In the genomic region with DNA sequence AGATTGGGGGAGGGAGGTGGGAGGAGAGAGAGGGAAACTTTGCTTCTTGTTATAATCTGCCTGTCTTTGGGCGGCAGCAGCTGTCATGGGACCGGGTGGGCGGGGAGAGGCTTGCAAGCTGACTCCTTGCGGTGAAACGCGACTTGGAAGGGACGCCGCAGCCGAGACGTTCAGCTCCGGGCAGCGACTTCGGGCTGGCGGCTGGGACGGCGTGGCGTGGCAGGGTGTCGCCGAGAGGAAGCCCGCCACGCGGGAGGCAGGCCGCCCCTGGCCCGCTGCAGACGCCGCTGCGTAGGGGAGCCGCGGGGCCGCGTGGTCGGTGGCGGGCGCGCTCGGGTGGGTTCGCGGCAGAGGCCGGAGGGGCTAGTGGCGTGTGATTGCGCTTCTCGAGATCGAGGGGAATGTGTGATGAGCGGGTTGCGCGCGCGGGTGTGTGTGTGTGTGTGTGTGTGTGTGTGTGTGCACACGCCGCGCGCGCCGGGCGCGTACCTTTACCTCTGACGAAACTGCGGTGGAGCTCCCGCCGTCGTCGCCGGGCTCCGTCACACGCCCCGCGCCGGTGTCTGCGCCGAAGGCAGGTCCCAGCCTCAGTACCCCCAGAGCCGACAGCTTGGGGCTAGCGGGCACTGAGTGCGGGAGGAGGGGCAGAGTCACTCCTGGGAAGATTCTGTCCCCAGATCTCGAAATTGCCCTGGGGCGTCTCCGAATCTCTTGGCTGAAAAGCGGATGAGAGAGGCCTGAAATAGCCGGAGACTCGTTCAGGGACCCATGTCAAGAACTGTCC, we compare ENCODE assay signal across 8 cellular contexts. TPM values are rescaled to one million over a fixed set of nuclear protein-coding genes. Genes with fewer than 3 reads are reported as not detected.
DNase-seq lines count a peak whose midpoint lies in the region; ATAC-seq and TF ChIP-seq lines count a peak whose summit lies in the region.

No MANE protein-coding gene starts in this region.

- peaks cover 5% of the 10 kb centered on the region for H3K4me1 Mint-ChIP-seq in activated T-helper 1 cell treated with anti-CD3 and anti-CD28 coated beads, Interleukin-12 subunit alpha, Interleukin-12 subunit beta, Interleukin-2, Interleukin-4 antibody, amounts not matched to agents 30 ng/mL and 10 ng/mL and 1 ng/mL, durations not matched to agents 14 hours and 24 hours and 36 hours (ENCODE audit: low read depth)
- H3K4me1 Mint-ChIP-seq in natural killer cell: peaks cover 0 to 8% of the 10 kb centered on the region in 2 donors
- peaks cover 2 to 14% of the 10 kb centered on the region in 2 donors for H3K4me1 Mint-ChIP-seq in stimulated activated naive B cell treated with anti-CD40 and anti-IgM and Interleukin-4, amounts not matched to agents 10 μg/mL and 1 μg/mL and 100 μg/mL, for 72 hours

- no peaks in the 10 kb centered on the region for H3K36me3 Mint-ChIP-seq in activated T-helper 1 cell treated with anti-CD3 and anti-CD28 coated beads, Interleukin-12 subunit alpha, Interleukin-12 subunit beta, Interleukin-2, Interleukin-4 antibody, amounts not matched to agents 30 ng/mL and 10 ng/mL and 1 ng/mL, durations not matched to agents 14 hours and 24 hours and 36 hours (ENCODE audit: low read depth)
- no peaks in the 10 kb centered on the region for H3K36me3 Mint-ChIP-seq in natural killer cell
- peaks cover 0 to 4% of the 10 kb centered on the region in 2 donors for H3K36me3 Mint-ChIP-seq in stimulated activated naive B cell treated with anti-CD40 and anti-IgM and Interleukin-4, amounts not matched to agents 10 μg/mL and 1 μg/mL and 100 μg/mL, for 72 hours

- H3K4me3 Mint-ChIP-seq in activated T-helper 1 cell treated with anti-CD3 and anti-CD28 coated beads, Interleukin-12 subunit alpha, Interleukin-12 subunit beta, Interleukin-2, Interleukin-4 antibody, amounts not matched to agents 30 ng/mL and 10 ng/mL and 1 ng/mL, durations not matched to agents 14 hours and 24 hours and 36 hours: peak overlapping the region; percentile 86
- H3K4me3 Mint-ChIP-seq in natural killer cell: peak overlapping the region; percentile 91
- peak overlapping the region; percentile 88 to 97 for H3K4me3 Mint-ChIP-seq in stimulated activated naive B cell treated with anti-CD40 and anti-IgM and Interleukin-4, amounts not matched to agents 10 μg/mL and 1 μg/mL and 100 μg/mL, for 72 hours

- intact Hi-C loops in PC-9 (cut with micrococcal nuclease; ENCODE audit: unreplicated experiment) (loop anchor here (5.0 kb wide), 2 partner anchors 40 to 75 kb away; no protein-coding TSS in a partner anchor), natural killer cell (cut with micrococcal nuclease) (no loop called here)
- intact Hi-C loops in activated T-helper 1 cell treated with anti-CD3 and anti-CD28 coated beads, Interleukin-12 subunit alpha, Interleukin-12 subunit beta, Interleukin-2, Interleukin-4 antibody, amounts not matched to agents 30 ng/mL and 10 ng/mL and 1 ng/mL, durations not matched to agents 14 hours and 24 hours and 36 hours (cut with micrococcal nuclease): loop anchor here (1.0 to 10.0 kb wide), 6 partner anchors 96 to 1347 kb away; partner anchors contain the start of genes FBXO38, GRPEL2, HMGXB3 and SLC26A2

- peaks cover 15% of the 10 kb centered on the region for H3K4me1 ChIP-seq in PC-9 (replicated peaks; ENCODE audit: insufficient read depth)

- H3F3A ChIP-seq in PC-9 (ENCODE audit: insufficient read depth, low read depth): peaks cover 10% of the 10 kb centered on the region; the same call in 1 of the 2 replicates

- no peaks in the 10 kb centered on the region for H4K20me1 ChIP-seq in PC-9 (ENCODE audit: insufficient read depth)

- POLR2A ChIA-PET in AG04449 (lab: Yijun Ruan, JAX): interaction anchor here (0.7 kb wide), 1 partner anchor 21 kb away, joined by 3 read pairs; no protein-coding TSS in a partner anchor
- POLR2A ChIA-PET in PC-9 (lab: Charles Lee; ENCODE audit: unreplicated experiment): interaction anchor here (0.5 to 0.7 kb wide), 4 partner anchors 97 to 531 kb away, joined by 4 to 5 read pairs (median 4); no protein-coding TSS in a partner anchor

- H3K4me3 ChIP-seq in AG04449 (ENCODE audit: low read depth, low read length) (peak overlapping the region; percentile 62), PC-9 (peak overlapping the region; percentile 94), fibroblast of pulmonary artery (replicated peaks; ENCODE audit: low read depth, low read length) (peak overlapping the region; percentile 77)

- H3K4me2 ChIP-seq in PC-9: peak overlapping the region; percentile 95

- BruUV-seq in PC-9 (replicated peaks; lab: Mats Ljungman, UMichigan): no TSS peak

- H3K79me2 ChIP-seq in PC-9 (ENCODE audit: low read depth): peaks cover 6% of the 10 kb centered on the region; the same call in 1 of the 2 replicates

- peak overlapping the region; percentile 40 for H3K27ac Mint-ChIP-seq in activated T-helper 1 cell treated with anti-CD3 and anti-CD28 coated beads, Interleukin-12 subunit alpha, Interleukin-12 subunit beta, Interleukin-2, Interleukin-4 antibody, amounts not matched to agents 30 ng/mL and 10 ng/mL and 1 ng/mL, durations not matched to agents 14 hours and 24 hours and 36 hours
- peak overlapping the region in 1 of 2 donors; percentile 56 for H3K27ac Mint-ChIP-seq in natural killer cell
- peak overlapping the region; percentile 92 for H3K27ac Mint-ChIP-seq in stimulated activated naive B cell treated with anti-CD40 and anti-IgM and Interleukin-4, amounts not matched to agents 10 μg/mL and 1 μg/mL and 100 μg/mL, for 72 hours

- H3K36me3 ChIP-seq in PC-9 (ENCODE audit: low read depth): no peaks in the 10 kb centered on the region

- H3K9me3 Mint-ChIP-seq in activated T-helper 1 cell treated with anti-CD3 and anti-CD28 coated beads, Interleukin-12 subunit alpha, Interleukin-12 subunit beta, Interleukin-2, Interleukin-4 antibody, amounts not matched to agents 30 ng/mL and 10 ng/mL and 1 ng/mL, durations not matched to agents 14 hours and 24 hours and 36 hours: no peaks in the 10 kb centered on the region
- no peaks in the 10 kb centered on the region for H3K9me3 Mint-ChIP-seq in natural killer cell
- H3K9me3 Mint-ChIP-seq in stimulated activated naive B cell treated with anti-CD40 and anti-IgM and Interleukin-4, amounts not matched to agents 10 μg/mL and 1 μg/mL and 100 μg/mL, for 72 hours: no peaks in the 10 kb centered on the region

- ATAC-seq in GM19023 (IDR thresholded peaks at IDR 0.05; ENCODE audit: unreplicated experiment): peak; percentile 44
- ATAC-seq in HG03175 (IDR thresholded peaks at IDR 0.05; ENCODE audit: unreplicated experiment): peak; percentile 44
- peak; percentile 21 to 52 (median 47) for ATAC-seq in natural killer cell
- peak; percentile 55 to 58 for ATAC-seq in stimulated activated naive B cell treated with anti-CD40 and anti-IgM and Interleukin-4, amounts not matched to agents 10 μg/mL and 1 μg/mL and 100 μg/mL, for 72 hours (replicated peaks)

- H3K27me3 ChIP-seq in PC-9 (ENCODE audit: insufficient read depth, low read depth): no peaks in the 10 kb centered on the region

- peak overlapping the region; percentile 97 for H2AFZ ChIP-seq in PC-9

- no peaks in the 10 kb centered on the region for H3K9me3 ChIP-seq in PC-9 (ENCODE audit: insufficient read depth, low read depth)

- DNase-seq in AG04449 (ENCODE audit: low read depth, low spot score) (peak; percentile 2), PC-9 (peak; percentile 59 to 68), fibroblast of pulmonary artery (ENCODE audit: low read depth) (peak; percentile 81), natural killer cell (peak; percentile 23)
- DNase-seq in activated T-helper 1 cell treated with anti-CD3 and anti-CD28 coated beads, Interleukin-12 subunit alpha, Interleukin-12 subunit beta, Interleukin-2, Interleukin-4 antibody, amounts not matched to agents 30 ng/mL and 10 ng/mL and 1 ng/mL, durations not matched to agents 14 hours and 24 hours and 36 hours (ENCODE audit: low spot score): peak; percentile 35
- peak; percentile 49 for DNase-seq in stimulated activated naive B cell treated with anti-CD40 and anti-IgM and Interleukin-4, amounts not matched to agents 10 μg/mL and 1 μg/mL and 100 μg/mL, for 72 hours

- H3K27ac ChIP-seq in PC-9: no peak overlapping the region

- H3K9me2 ChIP-seq in PC-9 (ENCODE audit: insufficient read depth): no peaks in the 10 kb centered on the region

- H3K27me3 Mint-ChIP-seq in activated T-helper 1 cell treated with anti-CD3 and anti-CD28 coated beads, Interleukin-12 subunit alpha, Interleukin-12 subunit beta, Interleukin-2, Interleukin-4 antibody, amounts not matched to agents 30 ng/mL and 10 ng/mL and 1 ng/mL, durations not matched to agents 14 hours and 24 hours and 36 hours (ENCODE audit: insufficient read depth): peaks cover 5% of the 10 kb centered on the region
- H3K27me3 Mint-ChIP-seq in natural killer cell (ENCODE audit: low read depth in 2 of 2): peaks cover 0 to 3% of the 10 kb centered on the region in 2 donors
- no peaks in the 10 kb centered on the region for H3K27me3 Mint-ChIP-seq in stimulated activated naive B cell treated with anti-CD40 and anti-IgM and Interleukin-4, amounts not matched to agents 10 μg/mL and 1 μg/mL and 100 μg/mL, for 72 hours

- TF ChIP-seq CTCF in AG04449 (IDR thresholded peaks at IDR 0.05; ENCODE audit: insufficient read depth, low read length, missing control alignments) (no peak), PC-9 (conservative IDR thresholded peaks at IDR 0.05) (no peak), fibroblast of pulmonary artery (IDR thresholded peaks at IDR 0.05; ENCODE audit: low read length, missing control alignments) (no peak), natural killer cell (IDR thresholded peaks at IDR 0.05) (no peak)

- CTCF ChIA-PET in AG04449 (lab: Yijun Ruan, JAX) (interaction anchor here (0.6 to 1.4 kb wide), 3 partner anchors 99 to 121 kb away, joined by 3 to 4 read pairs (median 3); no protein-coding TSS in a partner anchor), PC-9 (lab: Charles Lee) (no interaction called here)

RNA-seq across cellular contexts. Expression of gene PPARGC1B, which starts 1.7 kb away (rescaled TPM):
- total RNA-seq in PC-9 (2021) (3.2 and 3.4 TPM in 2 replicates), natural killer cell (1 to 10 TPM; 1.7 to 2.6 (median 2.5) TPM)
- total RNA-seq in activated T-helper 1 cell treated with anti-CD3 and anti-CD28 coated beads, Interleukin-12 subunit alpha, Interleukin-12 subunit beta, Interleukin-2, Interleukin-4 antibody, amounts not matched to agents 30 ng/mL and 10 ng/mL and 1 ng/mL, durations not matched to agents 14 hours and 24 hours and 36 hours: 10.6 and 11.1 TPM in 2 replicates

Comparison
In these comparisons a context has a peak if more than half of its experiments do, and no peak if none do; other contexts are left out.
1. DNase-seq: peak in every context shown above with its lines; median percentile 81 in fibroblast of pulmonary artery; 64 in PC-9; 49 in stimulated activated naive B cell treated with anti-CD40 and anti-IgM and Interleukin-4, amounts not matched to agents 10 μg/mL and 1 μg/mL and 100 μg/mL, for 72 hours; 35 in activated T-helper 1 cell treated with anti-CD3 and anti-CD28 coated beads, Interleukin-12 subunit alpha, Interleukin-12 subunit beta, Interleukin-2, Interleukin-4 antibody, amounts not matched to agents 30 ng/mL and 10 ng/mL and 1 ng/mL, durations not matched to agents 14 hours and 24 hours and 36 hours; 23 in natural killer cell; 2 in AG04449.